ENCODE assay signal across 16 cellular contexts in genomic region chr13:100341327-100341726, GRCh38.
DNase-seq lines count a peak whose midpoint lies in the region; ATAC-seq lines count a peak whose summit lies in the region.
"Had no signal": no experiment of that assay in that cellular context is flagged by ENCODE, and none has a peak within 500 bp of the region (broad histone marks: within the 10 kb centered on the region; RNA-seq: fewer than 3 reads in every experiment).

No MANE protein-coding gene starts in this region.

- H3K36me3 Mint-ChIP-seq in activated naive CD8-positive, alpha-beta T cell treated with anti-CD3 and anti-CD28 coated beads for 36 hours = peaks cover 20% of the 10 kb centered on the region
- H3K36me3 Mint-ChIP-seq in naive thymus-derived CD8-positive, alpha-beta T cell = peaks cover 9 to 46% (median 40%) of the 10 kb centered on the region in 3 donors

- H3K27me3 Mint-ChIP-seq in activated naive CD8-positive, alpha-beta T cell treated with anti-CD3 and anti-CD28 coated beads for 36 hours = no peaks in the 10 kb centered on the region
- no peaks in the 10 kb centered on the region for H3K27me3 Mint-ChIP-seq in naive thymus-derived CD8-positive, alpha-beta T cell

- POLR2A ChIA-PET in naive thymus-derived CD8-positive, alpha-beta T cell (lab: Charles Lee) = no interaction called here

- H3K9me3 Mint-ChIP-seq in activated naive CD8-positive, alpha-beta T cell treated with anti-CD3 and anti-CD28 coated beads for 36 hours = no peaks in the 10 kb centered on the region
- H3K9me3 Mint-ChIP-seq in naive thymus-derived CD8-positive, alpha-beta T cell = peaks cover 0 to 6% (median 0%) of the 10 kb centered on the region in 9 donors

- ATAC-seq in naive thymus-derived CD8-positive, alpha-beta T cell = peak in 1 of 2 donors; percentile 20
- ATAC-seq in GM19023 (IDR thresholded peaks at IDR 0.05; ENCODE audit: unreplicated experiment) = no peak

- H3K27ac Mint-ChIP-seq in activated naive CD8-positive, alpha-beta T cell treated with anti-CD3 and anti-CD28 coated beads for 36 hours = no peak overlapping the region
- peak overlapping the region in 3 of 10 donors; percentile 18 to 51 (median 24) for H3K27ac Mint-ChIP-seq in naive thymus-derived CD8-positive, alpha-beta T cell

- H3K4me1 Mint-ChIP-seq in activated naive CD8-positive, alpha-beta T cell treated with anti-CD3 and anti-CD28 coated beads for 36 hours = peaks cover 12% of the 10 kb centered on the region
- H3K4me1 Mint-ChIP-seq in naive thymus-derived CD8-positive, alpha-beta T cell = peaks cover 10 to 25% (median 16%) of the 10 kb centered on the region in 4 donors

- DNase-seq in NCI-H2107 treated with DMSO at 0.1 percent for 48 hours (lab: John Stamatoyannopoulos, UW; ENCODE audit: unreplicated experiment) (peak; percentile 43), NCI-H2107 (lab: John Stamatoyannopoulos, UW) (no peak), SW480 (ENCODE audit: low spot score) (peak; percentile 42), A172 (ENCODE audit: low spot score) (no peak), SHP77 (lab: John Stamatoyannopoulos, UW) (no peak)
- DNase-seq in activated naive CD8-positive, alpha-beta T cell treated with anti-CD3 and anti-CD28 coated beads for 36 hours = peak; percentile 2
- DNase-seq in naive thymus-derived CD8-positive, alpha-beta T cell = no peak
- DNase-seq: DMS 273 treated with DMSO at 0.1 percent for 48 hours, GF-D8, KBM-7, NCI-H1436 treated with DMSO at 0.1 percent for 48 hours, NCI-H2081, NCI-H510A treated with DMSO at 0.1 percent for 48 hours, NCI-H82, PC-9 had no signal

- peak overlapping the region; percentile 22 for H3K4me3 Mint-ChIP-seq in activated naive CD8-positive, alpha-beta T cell treated with anti-CD3 and anti-CD28 coated beads for 36 hours
- peak overlapping the region in 7 of 10 donors; percentile 7 to 50 (median 28) for H3K4me3 Mint-ChIP-seq in naive thymus-derived CD8-positive, alpha-beta T cell

Comparison
In these comparisons a context has a peak if more than half of its experiments do, and no peak if none do; other contexts are left out.
1. DNase-seq: peak in NCI-H2107 treated with DMSO at 0.1 percent for 48 hours (single experiment), SW480 (single experiment) and activated naive CD8-positive, alpha-beta T cell treated with anti-CD3 and anti-CD28 coated beads for 36 hours (single experiment); none in NCI-H2107 (single experiment), naive thymus-derived CD8-positive, alpha-beta T cell (0 of 10), A172 (single experiment) and SHP77 (0 of 2).